In the genomic region with DNA sequence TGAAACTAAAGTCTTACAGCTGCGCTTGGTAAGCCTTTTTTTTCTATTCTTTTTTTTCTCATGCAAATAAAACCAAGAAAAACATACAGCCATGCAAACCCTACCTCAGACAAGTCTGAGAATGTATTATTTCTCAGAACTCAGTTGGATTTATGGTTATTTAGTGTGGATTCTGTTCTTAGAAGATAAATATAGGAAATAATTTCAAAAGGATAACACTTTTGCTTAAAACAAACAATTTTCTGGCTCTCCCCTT, we compare ENCODE assay signal across 21 cellular contexts. TPM values are rescaled to one million over a fixed set of nuclear protein-coding genes. Genes with fewer than 3 reads are reported as not detected.
DNase-seq lines count a peak whose midpoint lies in the region; ATAC-seq, FAIRE-seq and TF ChIP-seq lines count a peak whose summit lies in the region.
"Had no signal": no experiment of that assay in that cellular context is flagged by ENCODE, and none has a peak within 500 bp of the region (broad histone marks: within the 10 kb centered on the region; RNA-seq: fewer than 3 reads in every experiment).

No MANE protein-coding gene starts in this region.

- TF ChIP-seq CTCF in GM10266 (IDR thresholded peaks at IDR 0.05; ENCODE audit: control insufficient read depth, insufficient read depth, low read depth, missing control alignments): no peak

- no peak for TF ChIP-seq POLR2A in GM12892 (IDR thresholded peaks at IDR 0.05; ENCODE audit: low read depth, low read length)

- peak; percentile 23 for ATAC-seq in HG02610 (IDR thresholded peaks at IDR 0.05; ENCODE audit: unreplicated experiment)
- ATAC-seq in stimulated activated memory B cell treated with anti-CD40 and anti-IgM and Interleukin-4, amounts not matched to agents 10 μg/mL and 1 μg/mL and 100 μg/mL, for 72 hours: no peak

- H3K4me1 Mint-ChIP-seq in stimulated activated memory B cell treated with anti-CD40 and anti-IgM and Interleukin-4, amounts not matched to agents 10 μg/mL and 1 μg/mL and 100 μg/mL, for 72 hours: peaks cover 39% of the 10 kb centered on the region
- peaks cover 10% of the 10 kb centered on the region for H3K4me1 Mint-ChIP-seq in T-helper 2 cell treated with Interferon-gamma antibody and Interleukin-4, amounts not matched to agents 5 μg/mL and 100 μg/mL, for 36 hours (ENCODE audit: low read depth)

- H3K27ac Mint-ChIP-seq in stimulated activated memory B cell treated with anti-CD40 and anti-IgM and Interleukin-4, amounts not matched to agents 10 μg/mL and 1 μg/mL and 100 μg/mL, for 72 hours: peak overlapping the region; percentile 29
- H3K27ac Mint-ChIP-seq in T-helper 2 cell treated with Interferon-gamma antibody and Interleukin-4, amounts not matched to agents 5 μg/mL and 100 μg/mL, for 36 hours: no peak overlapping the region
- H3K27ac Mint-ChIP-seq: CD4-positive, CD25-positive, alpha-beta regulatory T cell; H9; HFFc6 had no signal

- H3K27me3 Mint-ChIP-seq in stimulated activated memory B cell treated with anti-CD40 and anti-IgM and Interleukin-4, amounts not matched to agents 10 μg/mL and 1 μg/mL and 100 μg/mL, for 72 hours: no peaks in the 10 kb centered on the region
- no peaks in the 10 kb centered on the region for H3K27me3 Mint-ChIP-seq in T-helper 2 cell treated with Interferon-gamma antibody and Interleukin-4, amounts not matched to agents 5 μg/mL and 100 μg/mL, for 36 hours (ENCODE audit: low read depth)

- DNase-seq in GM12892 (ENCODE audit: insufficient read length) (no peak), NAMALWA (ENCODE audit: low spot score) (peak; percentile 17), NCI-H82 (lab: John Stamatoyannopoulos, UW) (no peak), GM10266 (ENCODE audit: extremely low spot score) (no peak)
- DNase-seq in T-helper 2 cell treated with Interferon-gamma antibody and Interleukin-4, amounts not matched to agents 5 μg/mL and 100 μg/mL, for 36 hours (ENCODE audit: low spot score): no peak
- DNase-seq: BE2C; CD4-positive, CD25-positive, alpha-beta regulatory T cell; DMS79; GM23248; H9; HFFc6; MG63; NCI-H1048; NCI-H1417 treated with DMSO at 0.1 percent for 48 hours; NCI-H187; NCI-H69; T1000 had no signal

- no peaks in the 10 kb centered on the region for H3K36me3 Mint-ChIP-seq in stimulated activated memory B cell treated with anti-CD40 and anti-IgM and Interleukin-4, amounts not matched to agents 10 μg/mL and 1 μg/mL and 100 μg/mL, for 72 hours
- H3K36me3 Mint-ChIP-seq in T-helper 2 cell treated with Interferon-gamma antibody and Interleukin-4, amounts not matched to agents 5 μg/mL and 100 μg/mL, for 36 hours (ENCODE audit: low read depth): peaks cover 2% of the 10 kb centered on the region
- H3K36me3 Mint-ChIP-seq: CD4-positive, CD25-positive, alpha-beta regulatory T cell had no signal

- no peak overlapping the region for H3K4me3 Mint-ChIP-seq in stimulated activated memory B cell treated with anti-CD40 and anti-IgM and Interleukin-4, amounts not matched to agents 10 μg/mL and 1 μg/mL and 100 μg/mL, for 72 hours
- H3K4me3 Mint-ChIP-seq in T-helper 2 cell treated with Interferon-gamma antibody and Interleukin-4, amounts not matched to agents 5 μg/mL and 100 μg/mL, for 36 hours: no peak overlapping the region
- H3K4me3 Mint-ChIP-seq: CD4-positive, CD25-positive, alpha-beta regulatory T cell; H9; HFFc6 had no signal

- H3K9me3 Mint-ChIP-seq in stimulated activated memory B cell treated with anti-CD40 and anti-IgM and Interleukin-4, amounts not matched to agents 10 μg/mL and 1 μg/mL and 100 μg/mL, for 72 hours: peaks cover 9% of the 10 kb centered on the region
- H3K9me3 Mint-ChIP-seq in T-helper 2 cell treated with Interferon-gamma antibody and Interleukin-4, amounts not matched to agents 5 μg/mL and 100 μg/mL, for 36 hours: peaks cover 10% of the 10 kb centered on the region
- H3K9me3 Mint-ChIP-seq: HFFc6 had no signal

- FAIRE-seq in GM12892 (lab: Jason Lieb, UNC): peak; percentile 74
- FAIRE-seq: A204.1, RCC 7860 had no signal

RNA-seq across cellular contexts. Expression of gene TNFSF11, which starts 40.7 kb away (rescaled TPM):
- 41.3 TPM for polyA plus RNA-seq in GM12892 (2012; ENCODE audit: missing spikeins)
- polyA plus RNA-seq: GM23248 had no signal
